Comparison of ENCODE assay signal across 8 cellular contexts in genomic region chr10:104231784-104232612, GRCh38. TPM values are rescaled to one million over a fixed set of nuclear protein-coding genes. Genes with fewer than 3 reads are reported as not detected.
A peak's percentile ranks its signal among the peaks of the same experiment; 100 is the strongest.
DNase-seq lines count a peak whose midpoint lies in the region; ATAC-seq and TF ChIP-seq lines count a peak whose summit lies in the region.

Gene CFAP43 (minus strand): TSS chr10:104232364. CDS start chr10:104232246, 118 bp downstream.

- no peak for TF ChIP-seq CTCF in adrenal gland (IDR thresholded peaks at IDR 0.05)
- TF ChIP-seq CTCF in cardiac muscle cell (IDR thresholded peaks at IDR 0.05; ENCODE audit: low read depth, low read length): no peak
- TF ChIP-seq CTCF in ovary (IDR thresholded peaks at IDR 0.05): no peak

- intact Hi-C loops in adrenal gland (cut with DNase I) (no loop called here), ovary (cut with DNase I) (no loop called here)

- no peaks in the 10 kb centered on the region for H3K27me3 ChIP-seq in adrenal gland
- no peaks in the 10 kb centered on the region for H3K27me3 ChIP-seq in cardiac muscle cell
- no peaks in the 10 kb centered on the region for H3K27me3 ChIP-seq in ovary
- peaks cover 9% of the 10 kb centered on the region for H3K27me3 ChIP-seq in thymus (ENCODE audit: control insufficient read depth, insufficient read depth)

- ATAC-seq in HG02678 (IDR thresholded peaks at IDR 0.05; ENCODE audit: unreplicated experiment): peak; percentile 100

- H3K9me3 ChIP-seq in adrenal gland (replicated peaks in 1 of 3) (no peaks in the 10 kb centered on the region), cardiac muscle cell (ENCODE audit: low read depth) (no peaks in the 10 kb centered on the region), ovary (no peaks in the 10 kb centered on the region), thymus (ENCODE audit: control insufficient read depth) (no peaks in the 10 kb centered on the region)

- H3K36me3 ChIP-seq in adrenal gland (replicated peaks in 1 of 2) (no peaks in the 10 kb centered on the region), cardiac muscle cell (no peaks in the 10 kb centered on the region), ovary (no peaks in the 10 kb centered on the region), thymus (ENCODE audit: control insufficient read depth, insufficient read depth) (no peaks in the 10 kb centered on the region)

- DNase-seq in NCI-H128 (lab: John Stamatoyannopoulos, UW; ENCODE audit: unreplicated experiment) (peak; percentile 84), T follicular helper cell (ENCODE audit: low read depth) (peak; percentile 100), adrenal gland (peak; percentile 98 to 100 (median 99)), cardiac muscle cell (ENCODE audit: low read depth in 1 of 2, low spot score in 1 of 2) (peak; percentile 97), ovary (peak; percentile 97 to 99 (median 99))

- WGBS in adrenal gland, 4 donors: 0 to 1% (median 0%) methylated on average over 49 to 60 of the region's 60 CpGs
- WGBS in ovary, 3 donors: 1% methylated on average over 37 to 60 of the region's 60 CpGs
- WGBS in thymus: under 1% methylated on average over 60 of the region's 60 CpGs

- H3K4me3 ChIP-seq in GM08714 (ENCODE audit: low read length): peak within 1 kb of the TSS; percentile 71
- H3K4me3 ChIP-seq in adrenal gland: peak within 1 kb of the TSS; percentile 27 to 86 (median 60)
- peak within 1 kb of the TSS; percentile 79 for H3K4me3 ChIP-seq in cardiac muscle cell
- H3K4me3 ChIP-seq in ovary: peak within 1 kb of the TSS; percentile 80
- peak within 1 kb of the TSS; percentile 52 for H3K4me3 ChIP-seq in thymus (ENCODE audit: low read length)

- TF ChIP-seq EP300 in ovary (IDR thresholded peaks at IDR 0.05): no peak

- no peak for TF ChIP-seq POLR2A in adrenal gland (IDR thresholded peaks at IDR 0.05)
- TF ChIP-seq POLR2A in ovary (IDR thresholded peaks at IDR 0.05): peak; percentile 33

- no peaks in the 10 kb centered on the region for H3K4me1 ChIP-seq in adrenal gland (replicated peaks in 1 of 2)
- H3K4me1 ChIP-seq in cardiac muscle cell (ENCODE audit: low read depth): no peaks in the 10 kb centered on the region
- H3K4me1 ChIP-seq in ovary (ENCODE audit: insufficient read depth): peaks cover 1% of the 10 kb centered on the region
- H3K4me1 ChIP-seq in thymus (ENCODE audit: control insufficient read depth, insufficient read depth, low read length): peaks cover 3% of the 10 kb centered on the region

- H3K27ac ChIP-seq in adrenal gland (peak within 1 kb of the TSS in 1 of 5 donors; percentile 46), cardiac muscle cell (peak within 1 kb of the TSS; percentile 19), ovary (no peak within 1 kb of the TSS), thymus (ENCODE audit: low read depth) (no peak within 1 kb of the TSS)

RNA-seq across cellular contexts. Expression of gene CFAP43, which starts in this region (rescaled TPM):
- total RNA-seq in adrenal gland (1 to 10 TPM in 5 of 8 donors, under 1 TPM in 3; 0.28 to 2.3 (median 1.1) TPM), cardiac muscle cell (0.36 and 2.0 TPM in 2 replicates), ovary (10 to 100 TPM in 1 of 7 donors, 1 to 10 TPM in 6; 1.5 to 58.6 (median 3.2) TPM)
- polyA plus RNA-seq in adrenal gland (1 to 10 TPM in 2 of 3 donors, under 1 TPM in 1; 0.70 to 4.2 (median 2.3) TPM), cardiac muscle cell (0.67 and 1.9 TPM in 2 replicates), ovary (1 to 10 TPM; 1.1 to 1.6 TPM), thymus (2.7 TPM)
